Comparison of ENCODE assay signal across 14 cellular contexts in the genomic region with DNA sequence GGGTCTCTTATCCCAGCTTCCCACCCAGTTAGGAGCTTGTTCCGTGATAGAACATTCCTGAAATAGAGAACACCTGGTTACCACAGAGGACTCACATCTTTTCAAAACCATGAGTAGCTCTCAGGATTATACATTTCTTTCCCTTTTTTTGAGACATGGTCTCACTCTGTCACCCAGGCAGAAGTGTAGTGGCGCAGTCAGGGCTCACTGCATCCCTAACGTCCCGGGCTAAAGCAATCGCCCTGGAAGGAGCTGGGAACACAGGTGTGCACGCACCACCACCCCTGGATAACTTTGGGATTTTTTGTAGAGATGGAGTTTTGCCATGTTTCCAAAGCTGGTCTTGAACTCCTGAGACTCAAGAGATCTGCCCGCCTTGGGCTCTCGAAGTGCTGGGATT. TPM values are rescaled to one million over a fixed set of nuclear protein-coding genes. Genes with fewer than 3 reads are reported as not detected.
DNase-seq lines count a peak whose midpoint lies in the region; ATAC-seq and TF ChIP-seq lines count a peak whose summit lies in the region.
"Had no signal": no experiment of that assay in that cellular context is flagged by ENCODE, and none has a peak within 500 bp of the region (broad histone marks: within the 10 kb centered on the region; RNA-seq: fewer than 3 reads in every experiment).

No MANE protein-coding gene starts in this region.

- peak overlapping the region; percentile 98 for H3K27ac Mint-ChIP-seq in osteocyte (ENCODE audit: unreplicated experiment)
- H3K27ac Mint-ChIP-seq: activated CD8-positive, alpha-beta T cell treated with anti-CD3 and anti-CD28 coated beads, Interleukin-2, amount 10 ng/mL, durations not matched to agents 7 days and 5 days had no signal

- H3K4me3 ChIP-seq in right cardiac atrium (ENCODE audit: low read length), result no peak overlapping the region
- H3K4me3 ChIP-seq in esophagus muscularis mucosa, result no peak overlapping the region
- H3K4me3 ChIP-seq: K562, upper lobe of left lung had no signal

- TF ChIP-seq CTCF in esophagus muscularis mucosa (IDR thresholded peaks at IDR 0.05) (no peak), osteocyte (IDR thresholded peaks at IDR 0.05) (no peak)

- H3K27me3 Mint-ChIP-seq in osteocyte (ENCODE audit: unreplicated experiment), result no peaks in the 10 kb centered on the region

- peaks cover 58% of the 10 kb centered on the region for H3K4me1 Mint-ChIP-seq in osteocyte (ENCODE audit: unreplicated experiment)

- peaks cover 8 to 50% (median 43%) of the 10 kb centered on the region in 4 donors for H3K36me3 ChIP-seq in esophagus muscularis mucosa

- H3K9me3 ChIP-seq in right cardiac atrium (ENCODE audit: control insufficient read depth, low read length) (no peaks in the 10 kb centered on the region), esophagus muscularis mucosa (no peaks in the 10 kb centered on the region)
- H3K9me3 ChIP-seq: upper lobe of left lung had no signal

- H3K4me1 ChIP-seq in right cardiac atrium (ENCODE audit: control insufficient read depth, insufficient read depth, low read length) (peaks cover 19% of the 10 kb centered on the region), esophagus muscularis mucosa (peaks cover 48 to 61% (median 57%) of the 10 kb centered on the region in 4 donors)

- H3K4me3 Mint-ChIP-seq in osteocyte (ENCODE audit: unreplicated experiment), result no peak overlapping the region
- H3K4me3 Mint-ChIP-seq: activated CD8-positive, alpha-beta T cell treated with anti-CD3 and anti-CD28 coated beads, Interleukin-2, amount 10 ng/mL, durations not matched to agents 7 days and 5 days had no signal

- ATAC-seq in right cardiac atrium (no peak), Right ventricle myocardium superior (ENCODE audit: poor library complexity) (no peak)
- ATAC-seq: activated CD8-positive, alpha-beta T cell treated with anti-CD3 and anti-CD28 coated beads, Interleukin-2, amount 10 ng/mL, durations not matched to agents 7 days and 5 days had no signal

- WGBS in right cardiac atrium, result 89% methylated on average over 8 of the region's 8 CpGs
- 80% methylated on average over 8 of the region's 8 CpGs for WGBS in esophagus muscularis mucosa

- no peak for TF ChIP-seq POLR2A in esophagus muscularis mucosa (IDR thresholded peaks at IDR 0.05; ENCODE audit: low read depth)

- no peaks in the 10 kb centered on the region for H3K9me3 Mint-ChIP-seq in osteocyte (ENCODE audit: unreplicated experiment)

- peaks cover 18% of the 10 kb centered on the region for H3K36me3 Mint-ChIP-seq in osteocyte (ENCODE audit: unreplicated experiment)

- H3K27ac ChIP-seq in right cardiac atrium (ENCODE audit: low read length), result peak overlapping the region; percentile 21
- H3K27ac ChIP-seq in esophagus muscularis mucosa (replicated peaks in 1 of 4), result peak overlapping the region; percentile 67 to 75 (median 72)

- TF ChIP-seq EP300 in esophagus muscularis mucosa (IDR thresholded peaks at IDR 0.05), result no peak

- intact Hi-C loops in right cardiac atrium (cut with DNase I), result no loop called here
- intact Hi-C loops in Right ventricle myocardium superior (cut with DNase I), result no loop called here
- intact Hi-C loops in esophagus muscularis mucosa (cut with DNase I), result no loop called here

- DNase-seq in right cardiac atrium (no peak), Right ventricle myocardium superior (no peak), esophagus muscularis mucosa (ENCODE audit: extremely low spot score) (no peak), osteocyte (ENCODE audit: extremely low spot score, unreplicated experiment) (no peak), NCI-H510A (lab: John Stamatoyannopoulos, UW) (no peak), kidney glomerular epithelial cell (lab: John Stamatoyannopoulos, UW) (no peak), NCI-H524 (lab: John Stamatoyannopoulos, UW) (no peak), EL (no peak)
- DNase-seq: activated CD8-positive, alpha-beta T cell treated with anti-CD3 and anti-CD28 coated beads, Interleukin-2, amount 10 ng/mL, durations not matched to agents 7 days and 5 days; activated effector memory CD4-positive, alpha-beta T cell treated with Interleukin-2 at 50 U/mL for 16 hours; NCI-H1417 treated with DMSO at 0.1 percent for 48 hours; NCI-H510A treated with DMSO at 0.1 percent for 48 hours; upper lobe of left lung had no signal

- H3K27me3 ChIP-seq in right cardiac atrium (ENCODE audit: control insufficient read depth, insufficient read depth) (no peaks in the 10 kb centered on the region), esophagus muscularis mucosa (no peaks in the 10 kb centered on the region)
- H3K27me3 ChIP-seq: upper lobe of left lung had no signal

RNA-seq across cellular contexts. Expression of gene FSCN1, which starts 44.8 kb away (rescaled TPM):
- total RNA-seq in right cardiac atrium, result 10 to 100 TPM; 13.4 to 21.1 (median 16.9) TPM
- polyA plus RNA-seq in right cardiac atrium, result 9.7 TPM
- total RNA-seq in Right ventricle myocardium superior, result 9.7 TPM
- total RNA-seq in esophagus muscularis mucosa, result 10 to 100 TPM; 15.0 to 28.4 (median 21.2) TPM
- 186 and 199 TPM in 2 replicates for total RNA-seq in osteocyte
